In the genomic region with DNA sequence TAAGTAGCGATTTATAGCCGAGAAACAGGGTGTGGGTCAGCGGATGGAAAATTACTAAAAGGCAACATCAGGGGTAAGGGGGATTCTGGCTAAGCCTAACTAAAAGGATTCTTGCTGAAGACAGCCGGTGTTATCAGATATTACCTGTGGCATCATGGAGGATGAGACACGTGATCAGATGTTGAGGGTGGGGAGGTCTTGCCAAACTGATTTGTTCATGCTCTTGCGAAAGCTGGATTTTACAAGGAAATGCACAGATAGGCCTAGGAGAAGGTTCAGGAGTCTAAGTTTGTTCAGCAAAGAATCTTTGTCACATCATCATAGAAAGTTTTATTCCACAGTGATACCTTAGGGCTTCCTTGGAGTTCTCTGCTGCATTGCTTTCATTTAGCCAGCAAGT, we compare ENCODE assay signal across 19 cellular contexts.
DNase-seq lines count a peak whose midpoint lies in the region; ATAC-seq and TF ChIP-seq lines count a peak whose summit lies in the region.
"Had no signal": no experiment of that assay in that cellular context is flagged by ENCODE, and none has a peak within 500 bp of the region (broad histone marks: within the 10 kb centered on the region; RNA-seq: fewer than 3 reads in every experiment).

No MANE protein-coding gene starts in this region.

- H3K14ac ChIP-seq in IMR-90 (replicated peaks; ENCODE audit: low read depth, low read length) = peak overlapping the region; percentile 33; the same call in 1 of the 2 replicates

- H2BK15ac ChIP-seq in IMR-90 (ENCODE audit: low read depth, low read length) = peak overlapping the region; percentile 51; the same call in 1 of the 3 replicates

- H2AK9ac ChIP-seq in IMR-90 (replicated peaks; ENCODE audit: low read depth, low read length, poor library complexity) = no peak overlapping the region

- intact Hi-C loops in IMR-90 (cut with micrococcal nuclease) = loop anchor here (10.0 kb wide), 1 partner anchor 399 kb away; a partner anchor contains a TSS
- intact Hi-C loops in esophagus squamous epithelium (cut with DNase I) = no loop called here
- intact Hi-C loops in left ventricle myocardium inferior (cut with micrococcal nuclease) = no loop called here

- H2AFZ ChIP-seq in IMR-90 (replicated peaks; ENCODE audit: low read length, poor library complexity) = no peak overlapping the region
- H2AFZ ChIP-seq in Karpas-422 (ENCODE audit: low read length) = no peak overlapping the region

- TF ChIP-seq POLR2A in IMR-90 (IDR thresholded peaks at IDR 0.05; ENCODE audit: low read depth, low read length) (no peak), esophagus squamous epithelium (IDR thresholded peaks at IDR 0.05) (no peak)

- H4K20me1 ChIP-seq in IMR-90 (ENCODE audit: insufficient read depth, low read length) = no peaks in the 10 kb centered on the region
- H4K20me1 ChIP-seq in Karpas-422 (ENCODE audit: insufficient read depth, low read depth, low read length) = no peaks in the 10 kb centered on the region

- H4K5ac ChIP-seq in IMR-90 (ENCODE audit: low read depth, low read length) = peak overlapping the region; percentile 6; the same call in 1 of the 2 replicates

- peaks cover 10% of the 10 kb centered on the region for H3K9me1 ChIP-seq in IMR-90 (ENCODE audit: insufficient read depth, low read length)

- peak overlapping the region; percentile 54 for H3K18ac ChIP-seq in IMR-90 (ENCODE audit: low read depth, low read length)

- DNase-seq in IMR-90 = no peak
- DNase-seq in SK-N-MC (ENCODE audit: low read depth, low spot score) = no peak
- DNase-seq in esophagus squamous epithelium (lab: John Stamatoyannopoulos, UW) = no peak
- DNase-seq in left ventricle myocardium inferior = no peak
- no peak for DNase-seq in GOT3 (lab: John Stamatoyannopoulos, UW)
- DNase-seq in Karpas-422 = no peak
- DNase-seq: activated CD4-positive, alpha-beta memory T cell treated with anti-CD3 and anti-CD28 coated beads for 36 hours; activated T-cell treated with anti-CD3 and anti-CD28 coated beads, Interleukin-2, amount 50 U/mL, for 24 hours; DMS 273 treated with DMSO at 0.1 percent for 48 hours; GF-D8; Kasumi-1; NCI-H1694 treated with DMSO at 0.1 percent for 48 hours; NCI-H345; stimulated activated CD4-positive, alpha-beta T cell treated with anti-CD3 and anti-CD28 coated beads, Interleukin-1b, Interleukin-23, amount 100 ng/mL, for 48 hours; T-helper 1 cell; WERI-Rb-1 had no signal

- no peak for TF ChIP-seq RAD21 in IMR-90 (IDR thresholded peaks at IDR 0.05; ENCODE audit: low read length)

- no peak overlapping the region for H3K4me2 ChIP-seq in IMR-90 (ENCODE audit: low read depth, low read length)
- H3K4me2 ChIP-seq in Karpas-422 (ENCODE audit: low read depth, low read length, poor library complexity, severe bottlenecking) = no peak overlapping the region

- dilution Hi-C loops in IMR-90 (cut with HindIII; ENCODE audit: low sequenced_read_pairs, unreplicated experiment) = no loop called here

- H3K9ac ChIP-seq in IMR-90 (ENCODE audit: low read depth, low read length) = no peak overlapping the region
- H3K9ac ChIP-seq in SK-N-MC (ENCODE audit: insufficient read length) = no peak overlapping the region
- no peak overlapping the region for H3K9ac ChIP-seq in stomach smooth muscle (ENCODE audit: low read length in 2 of 2)
- H3K9ac ChIP-seq in Karpas-422 (ENCODE audit: low read length) = no peak overlapping the region

- H3K4ac ChIP-seq in IMR-90 (ENCODE audit: low read depth, low read length) = peak overlapping the region; percentile 21; the same call in 1 of the 2 replicates

- no peak for ATAC-seq in IMR-90 (ENCODE audit: low read depth)
- ATAC-seq: GM12878, sciatic nerve had no signal

- H3K27me3 ChIP-seq in IMR-90 (ENCODE audit: control insufficient read depth, insufficient read depth, low read length) = no peaks in the 10 kb centered on the region
- no peaks in the 10 kb centered on the region for H3K27me3 ChIP-seq in esophagus squamous epithelium
- no peaks in the 10 kb centered on the region for H3K27me3 ChIP-seq in stomach smooth muscle (ENCODE audit: control insufficient read depth in 1 of 2, insufficient read depth in 2 of 2, low read length in 2 of 2)
- H3K27me3 ChIP-seq in left ventricle myocardium inferior (ENCODE audit: low read depth) = no peaks in the 10 kb centered on the region
- no peaks in the 10 kb centered on the region for H3K27me3 ChIP-seq in Karpas-422 (ENCODE audit: low read length)

- no TSS peak for BruUV-seq in IMR-90 (replicated peaks; lab: Mats Ljungman, UMichigan)

- peak overlapping the region; percentile 21; the same call in 1 of the 2 replicates for H2BK120ac ChIP-seq in IMR-90 (ENCODE audit: low read depth, low read length)

- H4K91ac ChIP-seq in IMR-90 (ENCODE audit: insufficient read depth, low read depth, low read length) = no peak overlapping the region; the same call in 1 of the 2 replicates

- peak overlapping the region in 1 of 2 experiments; percentile 26; a peak in 2 of 4 replicates for H4K8ac ChIP-seq in IMR-90 (ENCODE audit: low read depth in 2 of 2, low read length in 2 of 2)

- H3K9me2 ChIP-seq in Karpas-422 (replicated peaks; ENCODE audit: insufficient read depth, low read length) = no peaks in the 10 kb centered on the region

- H2BK20ac ChIP-seq in IMR-90 (ENCODE audit: low read depth, low read length) = peak overlapping the region; percentile 18; the same call in 1 of the 2 replicates

- H3K9me3 ChIP-seq in IMR-90 (ENCODE audit: control insufficient read depth, insufficient read depth, low read length) = no peaks in the 10 kb centered on the region
- no peaks in the 10 kb centered on the region for H3K9me3 ChIP-seq in SK-N-MC (ENCODE audit: low read depth, low read length)
- no peaks in the 10 kb centered on the region for H3K9me3 ChIP-seq in esophagus squamous epithelium
- H3K9me3 ChIP-seq in stomach smooth muscle (ENCODE audit: control insufficient read depth in 2 of 2, low read length in 2 of 2) = no peaks in the 10 kb centered on the region
- no peaks in the 10 kb centered on the region for H3K9me3 ChIP-seq in left ventricle myocardium inferior (replicated peaks)
- no peaks in the 10 kb centered on the region for H3K9me3 ChIP-seq in Karpas-422 (ENCODE audit: low read length)

- in situ Hi-C loops in IMR-90 (cut with MboI; ENCODE audit: low sequenced_read_pairs) = no loop called here

- no peak overlapping the region for H2BK5ac ChIP-seq in IMR-90 (ENCODE audit: low read depth, low read length, poor library complexity, severe bottlenecking)

- H3K4me3 ChIP-seq in IMR-90 (ENCODE audit: insufficient read depth, low read depth, low read length) (no peak overlapping the region), SK-N-MC (no peak overlapping the region), esophagus squamous epithelium (no peak overlapping the region), stomach smooth muscle (ENCODE audit: low read length in 2 of 2) (no peak overlapping the region), left ventricle myocardium inferior (no peak overlapping the region), Karpas-422 (ENCODE audit: low read length) (no peak overlapping the region)
- H3K4me3 ChIP-seq: GM12878 had no signal

- no peaks in the 10 kb centered on the region for H3K79me1 ChIP-seq in IMR-90 (ENCODE audit: low read depth in 1 of 2, low read length in 2 of 2)

- 98% methylated on average over 5 of the region's 6 CpGs; no CpG with 5 or more reads in 1 of the 2 experiments for WGBS in IMR-90 (ENCODE audit: extremely low coverage in 2 of 2, insufficient read length in 1 of 2), 2 experiments
- 73 to 77% methylated on average over 6 of the region's 6 CpGs for WGBS in esophagus squamous epithelium, 2 donors

- H3K23ac ChIP-seq in IMR-90 (ENCODE audit: low read depth, low read length) = peak overlapping the region; percentile 23; the same call in 1 of the 2 replicates

- H3K4me1 ChIP-seq in IMR-90 (ENCODE audit: control insufficient read depth, insufficient read depth, low read length) = peaks cover 23% of the 10 kb centered on the region
- peaks cover 45 to 99% (median 78%) of the 10 kb centered on the region in 3 donors for H3K4me1 ChIP-seq in esophagus squamous epithelium
- H3K4me1 ChIP-seq in stomach smooth muscle (ENCODE audit: control insufficient read depth, insufficient read depth, low read length) = peaks cover 23% of the 10 kb centered on the region
- peaks cover 30% of the 10 kb centered on the region for H3K4me1 ChIP-seq in left ventricle myocardium inferior
- H3K4me1 ChIP-seq in Karpas-422 (ENCODE audit: low read length) = no peaks in the 10 kb centered on the region

- no peak for TF ChIP-seq CTCF in IMR-90 (conservative IDR thresholded peaks at IDR 0.05; ENCODE audit: low read depth, low read length)
- no peak for TF ChIP-seq CTCF in esophagus squamous epithelium (IDR thresholded peaks at IDR 0.05)
- no peak for TF ChIP-seq CTCF in left ventricle myocardium inferior (IDR thresholded peaks at IDR 0.05; ENCODE audit: borderline replicate concordance)

- H3K79me2 ChIP-seq in Karpas-422 (ENCODE audit: low read length) = no peaks in the 10 kb centered on the region

- H3K36me3 ChIP-seq in IMR-90 (ENCODE audit: control insufficient read depth, insufficient read depth, low read length) (no peaks in the 10 kb centered on the region), SK-N-MC (ENCODE audit: insufficient read depth, low read length) (no peaks in the 10 kb centered on the region), esophagus squamous epithelium (no peaks in the 10 kb centered on the region), stomach smooth muscle (ENCODE audit: control insufficient read depth in 2 of 2, insufficient read depth in 2 of 2, low read length in 2 of 2) (no peaks in the 10 kb centered on the region), left ventricle myocardium inferior (no peaks in the 10 kb centered on the region), Karpas-422 (ENCODE audit: insufficient read depth, low read length) (no peaks in the 10 kb centered on the region)
- H3K36me3 ChIP-seq: WERI-Rb-1 had no signal

- peak overlapping the region; percentile 73; the same call in 1 of the 2 replicates for H2AK5ac ChIP-seq in IMR-90 (ENCODE audit: low read depth, low read length)

- H3K27ac ChIP-seq in IMR-90 (ENCODE audit: insufficient read depth, low read length) (no peak overlapping the region), SK-N-MC (peak overlapping the region; percentile 60), esophagus squamous epithelium (peak overlapping the region in 3 of 4 donors; percentile 3 to 89 (median 89)), stomach smooth muscle (ENCODE audit: low read length) (peak overlapping the region; percentile 18), left ventricle myocardium inferior (replicated peaks) (no peak overlapping the region), Karpas-422 (ENCODE audit: low read length) (no peak overlapping the region)
- H3K27ac ChIP-seq: WERI-Rb-1 had no signal

- CTCF ChIA-PET in IMR-90 (lab: Yijun Ruan, JAX) = interaction anchor here (0.6 kb wide), 1 partner anchor 702 kb away, joined by 4 read pairs; no protein-coding TSS in a partner anchor

- POLR2A ChIA-PET in IMR-90 (lab: Charles Lee; ENCODE audit: unreplicated experiment) = no interaction called here

- H3K56ac ChIP-seq in IMR-90 (ENCODE audit: extremely low read depth, insufficient read depth, low read length) = no peak overlapping the region

TF ChIP-seq in IMR-90, 13 proteins besides CTCF, POLR2A, EP300 and RAD21:
- peak; percentile 20; the same call in 1 of the 2 replicates for TF ChIP-seq CEBPB (IDR thresholded peaks at IDR 0.05; ENCODE audit: low read depth, low read length)
- no peak for TF ChIP-seq MAFK (IDR thresholded peaks at IDR 0.05; ENCODE audit: low read depth, low read length)

Comparison
In these comparisons a context has a peak if more than half of its experiments do, and no peak if none do; other contexts are left out.
1. H3K27ac ChIP-seq: peak in SK-N-MC (single experiment), esophagus squamous epithelium (3 of 4) and stomach smooth muscle (single experiment); none in IMR-90 (single experiment), left ventricle myocardium inferior (single experiment) and Karpas-422 (single experiment).